Comparison of ENCODE assay signal across 8 cellular contexts in genomic region chr6:150004783-150005717, GRCh38. TPM values are rescaled to one million over a fixed set of nuclear protein-coding genes. Genes with fewer than 3 reads are reported as not detected.
A peak's percentile ranks its signal among the peaks of the same experiment; 100 is the strongest.
DNase-seq lines count a peak whose midpoint lies in the region; ATAC-seq and TF ChIP-seq lines count a peak whose summit lies in the region.

No MANE protein-coding gene starts in this region.

- intact Hi-C loops in right lobe of liver (cut with DNase I) = no loop called here

- peak overlapping the region; percentile 98 for H3K4me2 ChIP-seq in BLaER1

- ATAC-seq in GM19328 (IDR thresholded peaks at IDR 0.05; ENCODE audit: unreplicated experiment) = peak; percentile 59
- ATAC-seq in HG03469 (IDR thresholded peaks at IDR 0.05; ENCODE audit: unreplicated experiment) = peak; percentile 54
- ATAC-seq in right lobe of liver = peak; percentile 97 to 98 (median 98)

- peak overlapping the region; percentile 76 for H3K4me3 ChIP-seq in BLaER1
- H3K4me3 ChIP-seq in right lobe of liver = peak overlapping the region; percentile 64 to 74 (median 69)

- peaks cover 16% of the 10 kb centered on the region; the same call in 1 of the 2 replicates for H4K20me1 ChIP-seq in BLaER1

- TF ChIP-seq POLR2A in right lobe of liver (IDR thresholded peaks at IDR 0.05) = no peak

- peaks cover 5% of the 10 kb centered on the region; the same call in 1 of the 2 replicates for H3K9me3 ChIP-seq in BLaER1
- H3K9me3 ChIP-seq in right lobe of liver = no peaks in the 10 kb centered on the region

- WGBS in right lobe of liver (ENCODE audit: insufficient coverage, low coverage, low lambda C conversion rate, missing lambda C conversion rate) = 0% methylated on average over 23 of the region's 79 CpGs

- H3K27ac ChIP-seq in BLaER1 (no peak overlapping the region), right lobe of liver (no peak overlapping the region)

- no peaks in the 10 kb centered on the region for H3K36me3 ChIP-seq in BLaER1
- H3K36me3 ChIP-seq in right lobe of liver = no peaks in the 10 kb centered on the region

- peak overlapping the region; percentile 64; the same call in 1 of the 2 replicates for H3K9ac ChIP-seq in BLaER1

- DNase-seq in NCI-H69 (lab: John Stamatoyannopoulos, UW) (peak; percentile 97), dermis microvascular lymphatic vessel endothelial cell (ENCODE audit: low read depth in 2 of 2) (peak; percentile 60 to 86), right lobe of liver (peak; percentile 96 to 97 (median 97))
- peak; percentile 66 to 86 for DNase-seq in activated CD4-positive, alpha-beta T cell treated with anti-CD3 and anti-CD28 coated beads, Interleukin-2, amount 50 U/mL, for 24 hours (ENCODE audit: low read depth in 1 of 2, low spot score in 1 of 2)
- DNase-seq in stimulated activated CD4-positive, alpha-beta T cell treated with anti-CD3 and anti-CD28 coated beads, Interleukin-2, amount 100 ng/mL, for 48 hours = peak; percentile 78 to 80

- TF ChIP-seq CTCF in right lobe of liver (IDR thresholded peaks at IDR 0.05) = peak in 1 of 4 donors; percentile 12

- H3K27me3 ChIP-seq in BLaER1 (peaks cover 23% of the 10 kb centered on the region), right lobe of liver (no peaks in the 10 kb centered on the region)

- H3K4me1 ChIP-seq in BLaER1 = peaks cover 12% of the 10 kb centered on the region
- peaks cover 0 to 3% (median 1%) of the 10 kb centered on the region in 4 donors for H3K4me1 ChIP-seq in right lobe of liver

RNA-seq across cellular contexts. Expression of gene RAET1L, which starts 20.3 kb away (rescaled TPM):
- not detected in 2 replicates for total RNA-seq in dermis microvascular lymphatic vessel endothelial cell
- not detected for total RNA-seq in right lobe of liver

RNA-seq across cellular contexts. Expression of gene ULBP1, which starts 41.3 kb away (rescaled TPM):
- total RNA-seq in dermis microvascular lymphatic vessel endothelial cell = under 0.01 TPM in 2 replicates
- total RNA-seq in right lobe of liver = under 1 TPM in 5 of 6 experiments, not detected in 1; 0.07 to 0.43 (median 0.12) TPM
